In the genomic region with DNA sequence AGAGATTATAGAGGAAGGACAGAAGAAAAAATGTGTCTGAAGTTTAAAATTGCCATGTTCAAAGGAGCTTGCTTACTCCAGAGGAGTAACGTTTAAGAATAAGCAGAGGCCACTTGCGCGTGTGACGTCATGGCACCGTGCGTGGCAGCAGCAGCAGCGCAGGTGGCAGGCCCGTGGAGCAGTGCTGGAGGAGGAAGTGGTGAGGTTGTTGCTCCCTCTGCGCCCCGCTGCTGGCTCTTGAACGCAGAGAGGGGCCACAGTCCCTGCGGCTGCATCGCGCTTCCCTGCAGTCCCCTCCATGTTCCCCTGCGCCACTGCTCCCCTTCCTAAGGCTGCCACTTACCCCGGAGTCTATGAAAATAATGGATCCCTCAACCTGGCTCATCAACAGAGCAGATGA, we compare ENCODE assay signal across 9 cellular contexts. TPM values are rescaled to one million over a fixed set of nuclear protein-coding genes. Genes with fewer than 3 reads are reported as not detected.
DNase-seq lines count a peak whose midpoint lies in the region; ATAC-seq and TF ChIP-seq lines count a peak whose summit lies in the region.
"Had no signal": no experiment of that assay in that cellular context is flagged by ENCODE, and none has a peak within 500 bp of the region (broad histone marks: within the 10 kb centered on the region; RNA-seq: fewer than 3 reads in every experiment).

No MANE protein-coding gene starts in this region.

- H3K4me3 Mint-ChIP-seq in activated CD4-positive, alpha-beta T cell treated with anti-CD3 and anti-CD28 coated beads, Interleukin-2, amount 10 ng/mL, durations not matched to agents 7 days and 5 days = peak overlapping the region; percentile 43

- POLR2A ChIA-PET in activated CD4-positive, alpha-beta T cell treated with anti-CD3 and anti-CD28 coated beads, Interleukin-2, amount 10 ng/mL, durations not matched to agents 7 days and 5 days (lab: Charles Lee) = interaction anchor here (1.2 kb wide), 1 partner anchor 38 kb away, joined by 5 read pairs; a partner anchor contains a TSS

- no peak for TF ChIP-seq POLR2A in sigmoid colon (IDR thresholded peaks at IDR 0.05)
- TF ChIP-seq POLR2A in transverse colon (IDR thresholded peaks at IDR 0.05) = no peak

- H3K27ac ChIP-seq in cingulate gyrus (ENCODE audit: low read depth, low read length) (peak overlapping the region; percentile 49), sigmoid colon (peak overlapping the region; percentile 9 to 71 (median 49)), transverse colon (peak overlapping the region in 3 of 4 donors; percentile 49 to 52 (median 50))

- H3K27me3 ChIP-seq in sigmoid colon = no peaks in the 10 kb centered on the region
- H3K27me3 ChIP-seq in transverse colon = no peaks in the 10 kb centered on the region
- H3K27me3 ChIP-seq: body of pancreas had no signal

- in situ Hi-C loops in transverse colon (cut with MboI; ENCODE audit: low pct_ligation_motif_present in 1 of 4, low pct_unique_long_range_greater_than_20kb in 1 of 4, low sequenced_read_pairs in 3 of 4) = no loop called here

- H3K36me3 Mint-ChIP-seq in activated CD4-positive, alpha-beta T cell treated with anti-CD3 and anti-CD28 coated beads, Interleukin-2, amount 10 ng/mL, durations not matched to agents 7 days and 5 days (ENCODE audit: low read depth) = peaks cover 66% of the 10 kb centered on the region

- H3K4me1 ChIP-seq in sigmoid colon (peaks cover 0 to 32% (median 22%) of the 10 kb centered on the region in 4 donors), transverse colon (peaks cover 0 to 26% (median 15%) of the 10 kb centered on the region in 4 donors)

- 69 to 86% methylated on average over 16 of the region's 16 CpGs for WGBS in sigmoid colon, 2 donors
- WGBS in transverse colon (ENCODE audit: low coverage in 1 of 2), 2 donors = 77% methylated on average over 16 of the region's 16 CpGs; no CpG with 5 or more reads in 1 of the 2 donors

- H3K9me3 ChIP-seq in sigmoid colon = no peaks in the 10 kb centered on the region
- H3K9me3 ChIP-seq in transverse colon = no peaks in the 10 kb centered on the region
- H3K9me3 ChIP-seq: body of pancreas had no signal

- TF ChIP-seq CTCF in sigmoid colon (IDR thresholded peaks at IDR 0.05) (no peak), transverse colon (IDR thresholded peaks at IDR 0.05) (no peak)

- peak overlapping the region; percentile 90 for H3K27ac Mint-ChIP-seq in activated CD4-positive, alpha-beta T cell treated with anti-CD3 and anti-CD28 coated beads, Interleukin-2, amount 10 ng/mL, durations not matched to agents 7 days and 5 days

- DNase-seq in activated CD4-positive, alpha-beta T cell treated with anti-CD3 and anti-CD28 coated beads, Interleukin-2, amount 10 ng/mL, durations not matched to agents 7 days and 5 days = peak; percentile 90
- DNase-seq in sigmoid colon (no peak), transverse colon (peak; percentile 37), NCI-H128 (lab: John Stamatoyannopoulos, UW; ENCODE audit: unreplicated experiment) (no peak), DMS 273 treated with DMSO at 0.1 percent for 48 hours (lab: John Stamatoyannopoulos, UW) (no peak), SW480 (ENCODE audit: low spot score) (no peak)

- no peaks in the 10 kb centered on the region for H3K9me3 Mint-ChIP-seq in activated CD4-positive, alpha-beta T cell treated with anti-CD3 and anti-CD28 coated beads, Interleukin-2, amount 10 ng/mL, durations not matched to agents 7 days and 5 days

- TF ChIP-seq EP300 in sigmoid colon (IDR thresholded peaks at IDR 0.05) = no peak
- no peak for TF ChIP-seq EP300 in transverse colon (IDR thresholded peaks at IDR 0.05; ENCODE audit: low read depth)

- intact Hi-C loops in sigmoid colon (cut with DNase I) (no loop called here), transverse colon (cut with DNase I; ENCODE audit: low total_unique reads) (no loop called here)

- no peaks in the 10 kb centered on the region for H3K27me3 Mint-ChIP-seq in activated CD4-positive, alpha-beta T cell treated with anti-CD3 and anti-CD28 coated beads, Interleukin-2, amount 10 ng/mL, durations not matched to agents 7 days and 5 days

- ATAC-seq in GM18867 (IDR thresholded peaks at IDR 0.05; ENCODE audit: unreplicated experiment) = no peak
- ATAC-seq: body of pancreas had no signal

- peaks cover 51% of the 10 kb centered on the region for H3K4me1 Mint-ChIP-seq in activated CD4-positive, alpha-beta T cell treated with anti-CD3 and anti-CD28 coated beads, Interleukin-2, amount 10 ng/mL, durations not matched to agents 7 days and 5 days

- H3K36me3 ChIP-seq in sigmoid colon (peaks cover 0 to 22% (median 3%) of the 10 kb centered on the region in 4 donors), transverse colon (peaks cover 0 to 10% (median 4%) of the 10 kb centered on the region in 4 donors)

- CTCF ChIA-PET in activated CD4-positive, alpha-beta T cell treated with anti-CD3 and anti-CD28 coated beads, Interleukin-2, amount 10 ng/mL, durations not matched to agents 7 days and 5 days (lab: Charles Lee) = interaction anchor here (0.6 to 2.3 kb wide), 4 partner anchors 14 to 33 kb away, joined by 3 to 6 read pairs (median 4); no protein-coding TSS in a partner anchor

- no peak overlapping the region for H3K4me3 ChIP-seq in sigmoid colon
- no peak overlapping the region for H3K4me3 ChIP-seq in transverse colon
- H3K4me3 ChIP-seq: body of pancreas had no signal

RNA-seq across cellular contexts. Expression of a gene that starts 37.5 kb away (rescaled TPM):
- 100 to 1,000 TPM; 219 to 242 TPM for total RNA-seq in activated CD4-positive, alpha-beta T cell treated with anti-CD3 and anti-CD28 coated beads, Interleukin-2, amount 10 ng/mL, durations not matched to agents 7 days and 5 days
- total RNA-seq in sigmoid colon = 100 to 1,000 TPM; 178 to 208 (median 205) TPM
- polyA plus RNA-seq in sigmoid colon = 100 to 1,000 TPM; 179 to 238 (median 201) TPM
- 100 to 1,000 TPM; 122 to 270 (median 203) TPM for total RNA-seq in transverse colon

Comparison
In these comparisons a context has a peak if more than half of its experiments do, and no peak if none do; other contexts are left out.
1. DNase-seq: peak in activated CD4-positive, alpha-beta T cell treated with anti-CD3 and anti-CD28 coated beads, Interleukin-2, amount 10 ng/mL, durations not matched to agents 7 days and 5 days (single experiment) and transverse colon (single experiment); none in sigmoid colon (single experiment), NCI-H128 (single experiment), DMS 273 treated with DMSO at 0.1 percent for 48 hours (single experiment) and SW480 (single experiment).
2. Peak in every context shown above with its lines, with median percentiles within 50 percentile points of each other: H3K27ac ChIP-seq.